In the genomic region with DNA sequence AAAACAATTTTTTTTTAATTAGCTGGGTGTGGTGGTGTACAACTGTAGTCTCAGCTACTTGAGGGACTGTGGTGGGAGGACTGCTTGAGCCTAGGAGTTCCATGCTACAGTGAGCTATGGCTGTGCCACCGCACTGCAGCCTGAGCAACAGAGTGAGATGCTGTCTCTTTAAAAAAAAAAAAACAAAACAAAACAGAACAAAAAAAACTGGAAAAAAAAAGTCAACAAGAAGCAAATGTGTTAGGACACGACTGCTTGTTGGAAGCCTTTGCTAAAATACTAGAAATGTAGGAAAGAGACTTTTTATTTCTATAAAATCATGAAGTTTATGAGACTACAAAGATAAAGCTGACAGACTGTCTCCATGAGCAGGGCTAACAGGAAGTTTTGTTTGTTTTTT, we compare ENCODE assay signal across 28 cellular contexts.
"Had no signal": no experiment of that assay in that cellular context is flagged by ENCODE, and none has a peak within 500 bp of the region (broad histone marks: within the 10 kb centered on the region; RNA-seq: fewer than 3 reads in every experiment).

No MANE protein-coding gene starts in this region.

- H2AFZ ChIP-seq: parathyroid adenoma had no signal

- H3K27me3 ChIP-seq: ascending aorta, esophagus muscularis mucosa, foreskin keratinocyte, heart right ventricle, right atrium auricular region, uterus had no signal

- H3K27ac ChIP-seq: ascending aorta, esophagus muscularis mucosa, foreskin keratinocyte, heart right ventricle, left ventricle myocardium inferior, parathyroid adenoma, right atrium auricular region, thoracic aorta, uterus had no signal

- H3K4me3 Mint-ChIP-seq: activated CD4-positive, alpha-beta memory T cell treated with anti-CD3 and anti-CD28 coated beads, Interleukin-2, amount 10 ng/mL, durations not matched to agents 7 days and 5 days; activated CD4-positive, alpha-beta T cell treated with anti-CD3 and anti-CD28 coated beads, Interleukin-2, amount 10 ng/mL, durations not matched to agents 7 days and 5 days; activated naive CD4-positive, alpha-beta T cell treated with anti-CD3 and anti-CD28 coated beads, Interleukin-2, amount 10 ng/mL, durations not matched to agents 7 days and 5 days; activated naive CD8-positive, alpha-beta T cell treated with anti-CD3 and anti-CD28 coated beads, Interleukin-2, amount 10 ng/mL, durations not matched to agents 7 days and 5 days; activated T-cell treated with anti-CD3 and anti-CD28 coated beads, Interleukin-2, amount 50 U/mL, for 24 hours; nephron progenitor cell; type B pancreatic cell; WTC11 had no signal

- H3K27ac Mint-ChIP-seq: activated CD4-positive, alpha-beta memory T cell treated with anti-CD3 and anti-CD28 coated beads, Interleukin-2, amount 10 ng/mL, durations not matched to agents 7 days and 5 days; activated CD4-positive, alpha-beta T cell treated with anti-CD3 and anti-CD28 coated beads, Interleukin-2, amount 10 ng/mL, durations not matched to agents 7 days and 5 days; activated naive CD4-positive, alpha-beta T cell treated with anti-CD3 and anti-CD28 coated beads, Interleukin-2, amount 10 ng/mL, durations not matched to agents 7 days and 5 days; activated naive CD8-positive, alpha-beta T cell treated with anti-CD3 and anti-CD28 coated beads, Interleukin-2, amount 10 ng/mL, durations not matched to agents 7 days and 5 days; activated T-cell treated with anti-CD3 and anti-CD28 coated beads, Interleukin-2, amount 50 U/mL, for 24 hours; type B pancreatic cell; WTC11 had no signal

- H3K27me3 Mint-ChIP-seq: activated CD4-positive, alpha-beta memory T cell treated with anti-CD3 and anti-CD28 coated beads, Interleukin-2, amount 10 ng/mL, durations not matched to agents 7 days and 5 days; activated CD4-positive, alpha-beta T cell treated with anti-CD3 and anti-CD28 coated beads, Interleukin-2, amount 10 ng/mL, durations not matched to agents 7 days and 5 days; activated naive CD4-positive, alpha-beta T cell treated with anti-CD3 and anti-CD28 coated beads, Interleukin-2, amount 10 ng/mL, durations not matched to agents 7 days and 5 days; activated naive CD8-positive, alpha-beta T cell treated with anti-CD3 and anti-CD28 coated beads, Interleukin-2, amount 10 ng/mL, durations not matched to agents 7 days and 5 days; type B pancreatic cell had no signal

- H3K4me1 Mint-ChIP-seq: activated CD4-positive, alpha-beta memory T cell treated with anti-CD3 and anti-CD28 coated beads, Interleukin-2, amount 10 ng/mL, durations not matched to agents 7 days and 5 days; activated CD4-positive, alpha-beta T cell treated with anti-CD3 and anti-CD28 coated beads, Interleukin-2, amount 10 ng/mL, durations not matched to agents 7 days and 5 days; activated naive CD4-positive, alpha-beta T cell treated with anti-CD3 and anti-CD28 coated beads, Interleukin-2, amount 10 ng/mL, durations not matched to agents 7 days and 5 days; activated naive CD8-positive, alpha-beta T cell treated with anti-CD3 and anti-CD28 coated beads, Interleukin-2, amount 10 ng/mL, durations not matched to agents 7 days and 5 days had no signal

- H3K4me3 ChIP-seq: ascending aorta, esophagus muscularis mucosa, heart right ventricle, left ventricle myocardium inferior, lung, right atrium auricular region, thoracic aorta, uterus had no signal

- H3K79me2 ChIP-seq: parathyroid adenoma had no signal

- H3K9me3 ChIP-seq: ascending aorta, esophagus muscularis mucosa, heart right ventricle, left ventricle myocardium inferior, right atrium auricular region, thoracic aorta, uterus had no signal

- H3K36me3 Mint-ChIP-seq: activated naive CD4-positive, alpha-beta T cell treated with anti-CD3 and anti-CD28 coated beads, Interleukin-2, amount 10 ng/mL, durations not matched to agents 7 days and 5 days; activated naive CD8-positive, alpha-beta T cell treated with anti-CD3 and anti-CD28 coated beads, Interleukin-2, amount 10 ng/mL, durations not matched to agents 7 days and 5 days; type B pancreatic cell; WTC11 had no signal

- H3K4me1 ChIP-seq: parathyroid adenoma had no signal

- H3K9ac ChIP-seq: parathyroid adenoma had no signal

- H3K36me3 ChIP-seq: ascending aorta, esophagus muscularis mucosa, heart right ventricle, left ventricle myocardium inferior, right atrium auricular region, thoracic aorta, uterus had no signal

- ATAC-seq: heart right ventricle, WTC11 had no signal

- DNase-seq: activated CD4-positive, alpha-beta memory T cell treated with anti-CD3 and anti-CD28 coated beads, Interleukin-2, amount 10 ng/mL, durations not matched to agents 7 days and 5 days; activated CD4-positive, alpha-beta T cell treated with anti-CD3 and anti-CD28 coated beads for 1 hour; activated CD4-positive, alpha-beta T cell treated with anti-CD3 and anti-CD28 coated beads, Interleukin-2, amount 10 ng/mL, durations not matched to agents 7 days and 5 days; activated CD8-positive, alpha-beta memory T cell treated with anti-CD3 and anti-CD28 coated beads, Interleukin-2, amount 50 U/mL, for 48 hours; activated gamma-delta T cell; activated naive CD4-positive, alpha-beta T cell treated with anti-CD3 and anti-CD28 coated beads, Interleukin-2, amount 10 ng/mL, durations not matched to agents 7 days and 5 days; activated naive CD8-positive, alpha-beta T cell treated with anti-CD3 and anti-CD28 coated beads, Interleukin-2, amount 10 ng/mL, durations not matched to agents 7 days and 5 days; activated T-cell treated with anti-CD3 and anti-CD28 coated beads, Interleukin-2, amount 50 U/mL, for 24 hours; central memory CD4-positive, alpha-beta T cell; foreskin keratinocyte; heart right ventricle; kidney glomerular epithelial cell; left ventricle myocardium inferior; nephron progenitor cell; nucleus accumbens; stimulated activated CD4-positive, alpha-beta T cell treated with anti-CD3 and anti-CD28 coated beads, Interleukin-15, amount 100 ng/mL, for 24 hours; stimulated activated CD4-positive, alpha-beta T cell treated with anti-CD3 and anti-CD28 coated beads, Interleukin-2, amount 100 ng/mL, for 24 hours; stimulated activated naive CD4-positive, alpha-beta T cell; T-helper 2 cell; uterus had no signal

- H3K9me3 Mint-ChIP-seq: activated CD4-positive, alpha-beta memory T cell treated with anti-CD3 and anti-CD28 coated beads, Interleukin-2, amount 10 ng/mL, durations not matched to agents 7 days and 5 days; activated CD4-positive, alpha-beta T cell treated with anti-CD3 and anti-CD28 coated beads, Interleukin-2, amount 10 ng/mL, durations not matched to agents 7 days and 5 days; activated naive CD4-positive, alpha-beta T cell treated with anti-CD3 and anti-CD28 coated beads, Interleukin-2, amount 10 ng/mL, durations not matched to agents 7 days and 5 days; activated naive CD8-positive, alpha-beta T cell treated with anti-CD3 and anti-CD28 coated beads, Interleukin-2, amount 10 ng/mL, durations not matched to agents 7 days and 5 days; activated T-cell treated with anti-CD3 and anti-CD28 coated beads, Interleukin-2, amount 50 U/mL, for 24 hours; nephron progenitor cell; type B pancreatic cell; WTC11 had no signal
